1 cellular context compared by ENCODE assay signal in the genomic region with DNA sequence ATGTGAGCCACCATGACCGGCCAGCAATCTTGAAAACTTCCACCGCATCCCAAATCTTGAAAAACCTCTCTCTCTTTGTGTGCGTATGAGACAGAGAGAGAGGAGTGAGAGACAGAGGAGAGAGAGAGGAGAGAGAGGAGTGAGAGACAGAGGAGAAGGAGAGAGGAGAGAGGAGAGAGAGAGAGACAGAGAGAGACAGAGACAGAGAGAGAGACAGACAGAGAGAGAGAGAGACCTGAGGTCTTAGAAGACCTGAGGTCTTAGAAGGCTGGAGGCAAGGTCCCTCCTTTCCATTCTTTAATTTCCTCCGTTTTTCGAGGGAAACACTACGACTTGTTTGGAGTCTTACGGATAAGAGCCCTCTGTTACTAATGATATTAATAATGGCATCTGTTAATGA.
TF ChIP-seq lines count a peak whose summit lies in the region.

No MANE protein-coding gene starts in this region.

TF ChIP-seq in GM12878, 131 proteins besides CTCF, POLR2A, EP300 and RAD21:
- TF ChIP-seq CUX1 (IDR thresholded peaks at IDR 0.05; ENCODE audit: insufficient replicate concordance, low read depth, low read length): no peak
- TF ChIP-seq PAX5 (IDR thresholded peaks at IDR 0.05; ENCODE audit: borderline replicate concordance, low read depth, low read length): no peak
- TF ChIP-seq IKZF1 (conservative IDR thresholded peaks at IDR 0.05): no peak
- TF ChIP-seq SP1 (IDR thresholded peaks at IDR 0.05; ENCODE audit: low read depth, low read length): no peak
- TF ChIP-seq NFYA (IDR thresholded peaks at IDR 0.05; ENCODE audit: borderline replicate concordance, low read depth, low read length): no peak
- TF ChIP-seq YY1 (IDR thresholded peaks at IDR 0.05; ENCODE audit: low read depth, low read length): no peak
- TF ChIP-seq WRNIP1 (IDR thresholded peaks at IDR 0.05; ENCODE audit: borderline replicate concordance, low read depth, low read length): no peak
- TF ChIP-seq NR2F1 (conservative IDR thresholded peaks at IDR 0.05): no peak
- no peak for TF ChIP-seq BMI1 (IDR thresholded peaks at IDR 0.05; ENCODE audit: borderline replicate concordance)
- no peak for TF ChIP-seq HDAC6 (IDR thresholded peaks at IDR 0.05; ENCODE audit: unreplicated experiment)
- TF ChIP-seq, protein P1, sequence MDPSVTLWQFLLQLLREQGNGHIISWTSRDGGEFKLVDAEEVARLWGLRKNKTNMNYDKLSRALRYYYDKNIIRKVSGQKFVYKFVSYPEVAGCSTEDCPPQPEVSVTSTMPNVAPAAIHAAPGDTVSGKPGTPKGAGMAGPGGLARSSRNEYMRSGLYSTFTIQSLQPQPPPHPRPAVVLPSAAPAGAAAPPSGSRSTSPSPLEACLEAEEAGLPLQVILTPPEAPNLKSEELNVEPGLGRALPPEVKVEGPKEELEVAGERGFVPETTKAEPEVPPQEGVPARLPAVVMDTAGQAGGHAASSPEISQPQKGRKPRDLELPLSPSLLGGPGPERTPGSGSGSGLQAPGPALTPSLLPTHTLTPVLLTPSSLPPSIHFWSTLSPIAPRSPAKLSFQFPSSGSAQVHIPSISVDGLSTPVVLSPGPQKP (IDR thresholded peaks at IDR 0.05; ENCODE audit: low read depth, low read length): no peak
- TF ChIP-seq CHD1 (IDR thresholded peaks at IDR 0.05; ENCODE audit: low read depth, low read length): no peak
- TF ChIP-seq, protein P2, sequence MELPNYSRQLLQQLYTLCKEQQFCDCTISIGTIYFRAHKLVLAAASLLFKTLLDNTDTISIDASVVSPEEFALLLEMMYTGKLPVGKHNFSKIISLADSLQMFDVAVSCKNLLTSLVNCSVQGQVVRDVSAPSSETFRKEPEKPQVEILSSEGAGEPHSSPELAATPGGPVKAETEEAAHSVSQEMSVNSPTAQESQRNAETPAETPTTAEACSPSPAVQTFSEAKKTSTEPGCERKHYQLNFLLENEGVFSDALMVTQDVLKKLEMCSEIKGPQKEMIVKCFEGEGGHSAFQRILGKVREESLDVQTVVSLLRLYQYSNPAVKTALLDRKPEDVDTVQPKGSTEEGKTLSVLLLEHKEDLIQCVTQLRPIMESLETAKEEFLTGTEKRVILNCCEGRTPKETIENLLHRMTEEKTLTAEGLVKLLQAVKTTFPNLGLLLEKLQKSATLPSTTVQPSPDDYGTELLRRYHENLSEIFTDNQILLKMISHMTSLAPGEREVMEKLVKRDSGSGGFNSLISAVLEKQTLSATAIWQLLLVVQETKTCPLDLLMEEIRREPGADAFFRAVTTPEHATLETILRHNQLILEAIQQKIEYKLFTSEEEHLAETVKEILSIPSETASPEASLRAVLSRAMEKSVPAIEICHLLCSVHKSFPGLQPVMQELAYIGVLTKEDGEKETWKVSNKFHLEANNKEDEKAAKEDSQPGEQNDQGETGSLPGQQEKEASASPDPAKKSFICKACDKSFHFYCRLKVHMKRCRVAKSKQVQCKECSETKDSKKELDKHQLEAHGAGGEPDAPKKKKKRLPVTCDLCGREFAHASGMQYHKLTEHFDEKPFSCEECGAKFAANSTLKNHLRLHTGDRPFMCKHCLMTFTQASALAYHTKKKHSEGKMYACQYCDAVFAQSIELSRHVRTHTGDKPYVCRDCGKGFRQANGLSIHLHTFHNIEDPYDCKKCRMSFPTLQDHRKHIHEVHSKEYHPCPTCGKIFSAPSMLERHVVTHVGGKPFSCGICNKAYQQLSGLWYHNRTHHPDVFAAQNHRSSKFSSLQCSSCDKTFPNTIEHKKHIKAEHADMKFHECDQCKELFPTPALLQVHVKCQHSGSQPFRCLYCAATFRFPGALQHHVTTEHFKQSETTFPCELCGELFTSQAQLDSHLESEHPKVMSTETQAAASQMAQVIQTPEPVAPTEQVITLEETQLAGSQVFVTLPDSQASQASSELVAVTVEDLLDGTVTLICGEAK (IDR thresholded peaks at IDR 0.05; ENCODE audit: borderline replicate concordance): no peak
- TF ChIP-seq NR2C2 (IDR thresholded peaks at IDR 0.05; ENCODE audit: borderline replicate concordance, control insufficient read depth, insufficient read length, low read depth): no peak
- TF ChIP-seq GATAD2B (conservative IDR thresholded peaks at IDR 0.05; ENCODE audit: low read depth): no peak
- TF ChIP-seq BCL11A (IDR thresholded peaks at IDR 0.05; ENCODE audit: low read depth, low read length): no peak
- no peak for TF ChIP-seq ZNF384 (IDR thresholded peaks at IDR 0.05; ENCODE audit: borderline replicate concordance, low read depth, low read length)
- TF ChIP-seq, protein P3, sequence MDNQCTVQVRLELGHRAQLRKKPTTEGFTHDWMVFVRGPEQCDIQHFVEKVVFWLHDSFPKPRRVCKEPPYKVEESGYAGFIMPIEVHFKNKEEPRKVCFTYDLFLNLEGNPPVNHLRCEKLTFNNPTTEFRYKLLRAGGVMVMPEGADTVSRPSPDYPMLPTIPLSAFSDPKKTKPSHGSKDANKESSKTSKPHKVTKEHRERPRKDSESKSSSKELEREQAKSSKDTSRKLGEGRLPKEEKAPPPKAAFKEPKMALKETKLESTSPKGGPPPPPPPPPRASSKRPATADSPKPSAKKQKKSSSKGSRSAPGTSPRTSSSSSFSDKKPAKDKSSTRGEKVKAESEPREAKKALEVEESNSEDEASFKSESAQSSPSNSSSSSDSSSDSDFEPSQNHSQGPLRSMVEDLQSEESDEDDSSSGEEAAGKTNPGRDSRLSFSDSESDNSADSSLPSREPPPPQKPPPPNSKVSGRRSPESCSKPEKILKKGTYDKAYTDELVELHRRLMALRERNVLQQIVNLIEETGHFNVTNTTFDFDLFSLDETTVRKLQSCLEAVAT (IDR thresholded peaks at IDR 0.05): no peak
